ENCODE assay signal across 8 cellular contexts in the genomic region with DNA sequence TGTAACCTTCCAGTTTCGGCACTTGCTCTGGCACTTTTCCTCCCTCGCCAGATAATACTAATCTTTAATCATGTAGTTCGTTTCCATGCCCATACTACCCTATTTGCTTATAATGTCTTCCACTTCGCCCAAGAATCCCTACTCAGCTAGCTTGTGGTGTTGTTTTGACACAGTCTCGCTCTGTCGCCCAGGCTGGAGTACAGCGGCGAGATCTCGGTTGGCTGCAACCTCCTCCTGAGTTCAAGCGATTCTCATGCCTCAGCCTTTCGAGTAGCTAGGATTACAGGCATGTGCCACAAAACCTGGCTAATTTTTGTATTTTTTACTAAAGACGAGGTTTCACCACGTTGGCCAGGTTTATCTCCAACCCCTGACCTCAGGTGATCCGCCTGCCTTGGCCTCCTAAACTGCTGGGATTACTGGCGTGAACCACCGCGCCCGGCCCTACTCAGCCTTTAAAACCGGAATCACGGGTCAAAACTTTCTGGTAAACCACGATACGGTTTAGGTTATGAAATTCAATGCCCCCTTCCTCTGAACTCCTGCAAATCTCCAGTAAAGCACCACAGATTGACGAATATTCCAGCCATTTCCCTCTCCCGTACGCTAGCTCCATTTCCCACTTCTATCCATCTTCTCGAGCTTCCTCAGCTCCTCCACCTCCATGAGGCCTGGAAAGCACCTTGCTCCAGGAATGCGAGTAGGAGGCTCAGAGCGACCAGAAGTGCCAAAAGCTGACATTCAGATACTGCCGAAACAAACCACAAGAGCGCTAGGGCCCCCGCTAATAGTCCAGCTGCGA. TPM values are rescaled to one million over a fixed set of nuclear protein-coding genes. Genes with fewer than 3 reads are reported as not detected.
A peak's percentile ranks its signal among the peaks of the same experiment; 100 is the strongest.
DNase-seq lines count a peak whose midpoint lies in the region; ATAC-seq, FAIRE-seq and TF ChIP-seq lines count a peak whose summit lies in the region.

No MANE protein-coding gene starts in this region.

- no peak for FAIRE-seq in bronchial epithelial cell (lab: Jason Lieb, UNC)

- H3K36me3 ChIP-seq in cardiac muscle cell (no peaks in the 10 kb centered on the region), bronchial epithelial cell (ENCODE audit: control insufficient read depth, insufficient read depth, low read length) (no peaks in the 10 kb centered on the region), mesodermal cell (ENCODE audit: control insufficient read depth, insufficient read depth, low read length) (peaks cover 31% of the 10 kb centered on the region)

- H3K27me3 ChIP-seq in cardiac muscle cell (no peaks in the 10 kb centered on the region), bronchial epithelial cell (ENCODE audit: control insufficient read depth, insufficient read depth, low read length) (no peaks in the 10 kb centered on the region)

- TF ChIP-seq EP300 in Ishikawa (IDR thresholded peaks at IDR 0.05; ENCODE audit: borderline replicate concordance): 0 out of 2 replicates have a peak, but pooled peaks have one; percentile 19

- WGBS in mesodermal cell (ENCODE audit: insufficient coverage in 2 of 2), 2 experiments: 37 to 40% methylated on average over 32 of the region's 32 CpGs

- peak overlapping the region; percentile 93 for H3K27ac ChIP-seq in cardiac muscle cell
- peak overlapping the region; percentile 98 for H3K27ac ChIP-seq in mesodermal cell (ENCODE audit: low read depth, low read length, severe bottlenecking)

- TF ChIP-seq CTCF in cardiac muscle cell (IDR thresholded peaks at IDR 0.05; ENCODE audit: low read depth, low read length): no peak
- TF ChIP-seq CTCF in bronchial epithelial cell (IDR thresholded peaks at IDR 0.05; ENCODE audit: insufficient read depth, low read length, severe bottlenecking): no peak

- DNase-seq in cardiac muscle cell (ENCODE audit: low read depth in 1 of 2, low spot score in 1 of 2) (peak in 1 of 2 donors; percentile 6), Right ventricle myocardium superior (no peak), bronchial epithelial cell (ENCODE audit: low read depth) (no peak), epidermal melanocyte (ENCODE audit: insufficient read length, low spot score) (no peak)

- intact Hi-C loops in Right ventricle myocardium superior (cut with DNase I): loop anchor here (10.0 kb wide), 1 partner anchor 61 kb away; a partner anchor contains a TSS

- H3K9me3 ChIP-seq in cardiac muscle cell (ENCODE audit: low read depth) (no peaks in the 10 kb centered on the region), mesodermal cell (ENCODE audit: control insufficient read depth, low read length) (no peaks in the 10 kb centered on the region)

- H3K4me1 ChIP-seq in cardiac muscle cell (ENCODE audit: low read depth) (no peaks in the 10 kb centered on the region), mesodermal cell (ENCODE audit: control insufficient read depth, insufficient read depth, low read length, poor library complexity, severe bottlenecking) (no peaks in the 10 kb centered on the region)

- H3K4me3 ChIP-seq in cardiac muscle cell: peak overlapping the region; percentile 59
- peak overlapping the region; percentile 94 for H3K4me3 ChIP-seq in bronchial epithelial cell (ENCODE audit: low read depth, low read length)
- peak overlapping the region; percentile 79 for H3K4me3 ChIP-seq in mesodermal cell (ENCODE audit: extremely low read depth, insufficient read depth, low read length, poor library complexity, severe bottlenecking)

- no peak for TF ChIP-seq RAD21 in Ishikawa (IDR thresholded peaks at IDR 0.05; ENCODE audit: low read depth)

- no peak for ATAC-seq in Right ventricle myocardium superior (ENCODE audit: poor library complexity)
- ATAC-seq in HG03565 (IDR thresholded peaks at IDR 0.05; ENCODE audit: unreplicated experiment): no peak
- no peak for ATAC-seq in GM21447 (IDR thresholded peaks at IDR 0.05; ENCODE audit: unreplicated experiment)

TF ChIP-seq in Ishikawa, 13 proteins besides CTCF, POLR2A, EP300 and RAD21:
- TF ChIP-seq ZBTB7A (IDR thresholded peaks at IDR 0.05; ENCODE audit: low read depth) (no peak), TAF1 (IDR thresholded peaks at IDR 0.05; ENCODE audit: low read depth) (no peak), CEBPB (IDR thresholded peaks at IDR 0.05) (no peak), FOXM1 (IDR thresholded peaks at IDR 0.05; ENCODE audit: borderline replicate concordance, low read depth) (no peak), YY1 (IDR thresholded peaks at IDR 0.05; ENCODE audit: low read depth) (0 out of 2 replicates have a peak, but pooled peaks have one; percentile 68), CREB1 (IDR thresholded peaks at IDR 0.05; ENCODE audit: low read depth) (no peak), EGR1 (IDR thresholded peaks at IDR 0.05) (no peak), TEAD4 (IDR thresholded peaks at IDR 0.05) (peak; percentile 50; the same call in 1 of the 2 replicates)
- TF ChIP-seq, protein P1, sequence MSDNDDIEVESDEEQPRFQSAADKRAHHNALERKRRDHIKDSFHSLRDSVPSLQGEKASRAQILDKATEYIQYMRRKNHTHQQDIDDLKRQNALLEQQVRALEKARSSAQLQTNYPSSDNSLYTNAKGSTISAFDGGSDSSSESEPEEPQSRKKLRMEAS (IDR thresholded peaks at IDR 0.05): no peak
- TF ChIP-seq, protein P2, sequence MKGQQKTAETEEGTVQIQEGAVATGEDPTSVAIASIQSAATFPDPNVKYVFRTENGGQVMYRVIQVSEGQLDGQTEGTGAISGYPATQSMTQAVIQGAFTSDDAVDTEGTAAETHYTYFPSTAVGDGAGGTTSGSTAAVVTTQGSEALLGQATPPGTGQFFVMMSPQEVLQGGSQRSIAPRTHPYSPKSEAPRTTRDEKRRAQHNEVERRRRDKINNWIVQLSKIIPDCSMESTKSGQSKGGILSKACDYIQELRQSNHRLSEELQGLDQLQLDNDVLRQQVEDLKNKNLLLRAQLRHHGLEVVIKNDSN (IDR thresholded peaks at IDR 0.05): no peak

RNA-seq across cellular contexts. Expression of a gene that starts 0.9 kb away (rescaled TPM):
- 6.0 and 6.2 TPM in 2 replicates for total RNA-seq in cardiac muscle cell
- polyA plus RNA-seq in cardiac muscle cell: 10.6 and 17.5 TPM in 2 replicates
- total RNA-seq in Right ventricle myocardium superior: 0.43 TPM
- total RNA-seq in bronchial epithelial cell: 0.53 and 0.64 TPM in 2 replicates
- 21.2 TPM for polyA plus RNA-seq in mesodermal cell (2013, experiment 1 of 2)
- polyA plus RNA-seq in mesodermal cell (2013, experiment 2 of 2): 22.0 TPM
